Comparison of ENCODE assay signal across 28 cellular contexts in the genomic region with DNA sequence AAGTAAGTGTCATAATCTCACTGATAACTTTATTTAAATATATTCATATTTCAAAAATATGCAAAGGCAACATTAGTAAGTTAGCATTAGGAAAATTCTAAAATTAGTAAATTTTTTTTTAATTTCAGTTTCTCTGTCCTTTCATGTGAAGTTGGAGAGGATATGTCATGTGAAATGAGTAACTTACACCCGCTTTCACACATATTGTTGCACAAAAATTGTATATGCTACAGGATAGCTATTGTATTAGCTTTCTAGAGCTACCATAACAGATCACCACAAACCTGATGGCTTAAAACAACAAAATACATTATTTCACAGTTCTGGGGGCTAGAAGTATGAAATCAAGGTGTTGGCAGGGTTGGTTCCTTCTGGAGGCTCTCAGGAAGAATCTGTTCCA. TPM values are rescaled to one million over a fixed set of nuclear protein-coding genes. Genes with fewer than 3 reads are reported as not detected.
DNase-seq lines count a peak whose midpoint lies in the region; ATAC-seq lines count a peak whose summit lies in the region.
"Had no signal": no experiment of that assay in that cellular context is flagged by ENCODE, and none has a peak within 500 bp of the region (broad histone marks: within the 10 kb centered on the region; RNA-seq: fewer than 3 reads in every experiment).

No MANE protein-coding gene starts in this region.

- POLR2A ChIA-PET in activated CD4-positive, alpha-beta memory T cell treated with anti-CD3 and anti-CD28 coated beads for 36 hours (lab: Charles Lee): interaction anchor here (0.6 to 2.1 kb wide), 2 partner anchors 25 to 74 kb away, joined by 3 to 8 read pairs; a partner anchor contains a TSS
- POLR2A ChIA-PET in activated CD4-positive, alpha-beta memory T cell treated with anti-CD3 and anti-CD28 coated beads, Interleukin-2, amount 10 ng/mL, durations not matched to agents 7 days and 5 days (lab: Charles Lee): interaction anchor here (1.5 to 4.7 kb wide), 2 partner anchors 24 to 95 kb away, joined by 3 to 23 read pairs; a partner anchor contains a TSS
- POLR2A ChIA-PET in activated CD8-positive, alpha-beta T cell treated with anti-CD3 and anti-CD28 coated beads, Interleukin-2, amount 10 ng/mL, durations not matched to agents 7 days and 5 days (lab: Charles Lee): interaction anchor here (1.2 to 1.5 kb wide), 2 partner anchors 23 to 60 kb away, joined by 3 to 8 read pairs; no protein-coding TSS in a partner anchor
- POLR2A ChIA-PET in naive thymus-derived CD4-positive, alpha-beta T cell (lab: Charles Lee): interaction anchor here (0.7 to 7.1 kb wide), 3 partner anchors 24 to 105 kb away, joined by 3 to 46 read pairs (median 4); a partner anchor contains a TSS

- H3K9me3 Mint-ChIP-seq in activated CD4-positive, alpha-beta memory T cell treated with anti-CD3 and anti-CD28 coated beads for 36 hours: no peaks in the 10 kb centered on the region
- no peaks in the 10 kb centered on the region for H3K9me3 Mint-ChIP-seq in activated CD4-positive, alpha-beta memory T cell treated with anti-CD3 and anti-CD28 coated beads, Interleukin-2, amount 10 ng/mL, durations not matched to agents 7 days and 5 days
- no peaks in the 10 kb centered on the region for H3K9me3 Mint-ChIP-seq in CD4-positive, CD25-positive, alpha-beta regulatory T cell
- H3K9me3 Mint-ChIP-seq in activated CD8-positive, alpha-beta T cell treated with anti-CD3 and anti-CD28 coated beads, Interleukin-2, amount 10 ng/mL, durations not matched to agents 7 days and 5 days (ENCODE audit: insufficient read depth): no peaks in the 10 kb centered on the region
- H3K9me3 Mint-ChIP-seq in naive thymus-derived CD4-positive, alpha-beta T cell: no peaks in the 10 kb centered on the region
- H3K9me3 Mint-ChIP-seq: endodermal cell, neural progenitor cell had no signal

- no peak overlapping the region for H3K4me3 Mint-ChIP-seq in activated CD4-positive, alpha-beta memory T cell treated with anti-CD3 and anti-CD28 coated beads for 36 hours
- no peak overlapping the region for H3K4me3 Mint-ChIP-seq in activated CD4-positive, alpha-beta memory T cell treated with anti-CD3 and anti-CD28 coated beads, Interleukin-2, amount 10 ng/mL, durations not matched to agents 7 days and 5 days
- peak overlapping the region in 1 of 4 donors; percentile 5 for H3K4me3 Mint-ChIP-seq in CD4-positive, CD25-positive, alpha-beta regulatory T cell
- no peak overlapping the region for H3K4me3 Mint-ChIP-seq in activated CD8-positive, alpha-beta T cell treated with anti-CD3 and anti-CD28 coated beads, Interleukin-2, amount 10 ng/mL, durations not matched to agents 7 days and 5 days
- peak overlapping the region in 3 of 10 donors; percentile 4 to 79 (median 29) for H3K4me3 Mint-ChIP-seq in naive thymus-derived CD4-positive, alpha-beta T cell
- H3K4me3 Mint-ChIP-seq: endodermal cell, neural progenitor cell had no signal

- no peak overlapping the region for H3K4me3 ChIP-seq in CD4-positive, CD25-positive, alpha-beta regulatory T cell (ENCODE audit: low read depth, low read length)
- no peak overlapping the region for H3K4me3 ChIP-seq in naive thymus-derived CD4-positive, alpha-beta T cell (ENCODE audit: low read length)
- H3K4me3 ChIP-seq: A549, neural progenitor cell, skin epidermis, thoracic aorta had no signal

- no peak for ATAC-seq in CD4-positive, CD25-positive, alpha-beta regulatory T cell (ENCODE audit: low read depth in 2 of 2)
- ATAC-seq in activated CD8-positive, alpha-beta T cell treated with anti-CD3 and anti-CD28 coated beads, Interleukin-2, amount 10 ng/mL, durations not matched to agents 7 days and 5 days: no peak
- no peak for ATAC-seq in naive thymus-derived CD4-positive, alpha-beta T cell
- ATAC-seq in GM21390 (IDR thresholded peaks at IDR 0.05; ENCODE audit: unreplicated experiment): no peak
- ATAC-seq: A549, left colon had no signal

- H3K27me3 Mint-ChIP-seq in activated CD4-positive, alpha-beta memory T cell treated with anti-CD3 and anti-CD28 coated beads for 36 hours: no peaks in the 10 kb centered on the region
- no peaks in the 10 kb centered on the region for H3K27me3 Mint-ChIP-seq in activated CD4-positive, alpha-beta memory T cell treated with anti-CD3 and anti-CD28 coated beads, Interleukin-2, amount 10 ng/mL, durations not matched to agents 7 days and 5 days
- no peaks in the 10 kb centered on the region for H3K27me3 Mint-ChIP-seq in CD4-positive, CD25-positive, alpha-beta regulatory T cell
- no peaks in the 10 kb centered on the region for H3K27me3 Mint-ChIP-seq in activated CD8-positive, alpha-beta T cell treated with anti-CD3 and anti-CD28 coated beads, Interleukin-2, amount 10 ng/mL, durations not matched to agents 7 days and 5 days (ENCODE audit: low read depth)
- no peaks in the 10 kb centered on the region for H3K27me3 Mint-ChIP-seq in naive thymus-derived CD4-positive, alpha-beta T cell

- H3K27me3 ChIP-seq in CD4-positive, CD25-positive, alpha-beta regulatory T cell (ENCODE audit: control insufficient read depth, insufficient read depth, low read length): no peaks in the 10 kb centered on the region
- H3K27me3 ChIP-seq in naive thymus-derived CD4-positive, alpha-beta T cell (ENCODE audit: control insufficient read depth in 2 of 2, insufficient read depth in 2 of 2, low read length in 2 of 2): no peaks in the 10 kb centered on the region
- H3K27me3 ChIP-seq: neural progenitor cell had no signal

- H3K4me1 Mint-ChIP-seq in activated CD4-positive, alpha-beta memory T cell treated with anti-CD3 and anti-CD28 coated beads for 36 hours (ENCODE audit: low read depth): peaks cover 88% of the 10 kb centered on the region
- H3K4me1 Mint-ChIP-seq in activated CD4-positive, alpha-beta memory T cell treated with anti-CD3 and anti-CD28 coated beads, Interleukin-2, amount 10 ng/mL, durations not matched to agents 7 days and 5 days: peaks cover 73% of the 10 kb centered on the region
- H3K4me1 Mint-ChIP-seq in CD4-positive, CD25-positive, alpha-beta regulatory T cell: peaks cover 57 to 87% (median 65%) of the 10 kb centered on the region in 4 donors
- peaks cover 92% of the 10 kb centered on the region for H3K4me1 Mint-ChIP-seq in activated CD8-positive, alpha-beta T cell treated with anti-CD3 and anti-CD28 coated beads, Interleukin-2, amount 10 ng/mL, durations not matched to agents 7 days and 5 days (ENCODE audit: low read depth)
- peaks cover 53 to 100% (median 90%) of the 10 kb centered on the region in 7 donors for H3K4me1 Mint-ChIP-seq in naive thymus-derived CD4-positive, alpha-beta T cell

- no peaks in the 10 kb centered on the region for H3K9me3 ChIP-seq in CD4-positive, CD25-positive, alpha-beta regulatory T cell (ENCODE audit: control insufficient read depth in 2 of 2, low read length in 2 of 2)
- H3K9me3 ChIP-seq in naive thymus-derived CD4-positive, alpha-beta T cell (ENCODE audit: control insufficient read depth in 2 of 3, low read length in 3 of 3): no peaks in the 10 kb centered on the region
- H3K9me3 ChIP-seq: A549, thoracic aorta had no signal

- CTCF ChIA-PET in activated CD4-positive, alpha-beta memory T cell treated with anti-CD3 and anti-CD28 coated beads for 36 hours (lab: Charles Lee): no interaction called here
- CTCF ChIA-PET in activated CD4-positive, alpha-beta memory T cell treated with anti-CD3 and anti-CD28 coated beads, Interleukin-2, amount 10 ng/mL, durations not matched to agents 7 days and 5 days (lab: Charles Lee): interaction anchor here (1.1 kb wide), 1 partner anchor 484 kb away, joined by 3 read pairs; no protein-coding TSS in a partner anchor
- CTCF ChIA-PET in activated CD8-positive, alpha-beta T cell treated with anti-CD3 and anti-CD28 coated beads, Interleukin-2, amount 10 ng/mL, durations not matched to agents 7 days and 5 days (lab: Charles Lee): interaction anchor here (0.8 to 3.2 kb wide), 5 partner anchors 9 to 180 kb away, joined by 3 to 11 read pairs (median 5); a partner anchor contains a TSS
- CTCF ChIA-PET in naive thymus-derived CD4-positive, alpha-beta T cell (lab: Charles Lee): interaction anchor here (1.0 kb wide), 1 partner anchor 51 kb away, joined by 3 read pairs; no protein-coding TSS in a partner anchor

- H3K27ac ChIP-seq in CD4-positive, CD25-positive, alpha-beta regulatory T cell (ENCODE audit: insufficient read depth, low read length, poor library complexity, severe bottlenecking): peak overlapping the region; percentile 39
- H3K27ac ChIP-seq in naive thymus-derived CD4-positive, alpha-beta T cell (ENCODE audit: low read depth, low read length): peak overlapping the region; percentile 10
- H3K27ac ChIP-seq: A549, neural progenitor cell, parathyroid adenoma, skin epidermis, thoracic aorta, VCaP had no signal

- peak overlapping the region; percentile 73 for H3K27ac Mint-ChIP-seq in activated CD4-positive, alpha-beta memory T cell treated with anti-CD3 and anti-CD28 coated beads for 36 hours
- H3K27ac Mint-ChIP-seq in activated CD4-positive, alpha-beta memory T cell treated with anti-CD3 and anti-CD28 coated beads, Interleukin-2, amount 10 ng/mL, durations not matched to agents 7 days and 5 days: no peak overlapping the region
- peak overlapping the region in 1 of 3 donors; percentile 28 for H3K27ac Mint-ChIP-seq in CD4-positive, CD25-positive, alpha-beta regulatory T cell
- peak overlapping the region; percentile 67 for H3K27ac Mint-ChIP-seq in activated CD8-positive, alpha-beta T cell treated with anti-CD3 and anti-CD28 coated beads, Interleukin-2, amount 10 ng/mL, durations not matched to agents 7 days and 5 days
- peak overlapping the region in 8 of 9 donors; percentile 32 to 95 (median 81) for H3K27ac Mint-ChIP-seq in naive thymus-derived CD4-positive, alpha-beta T cell
- H3K27ac Mint-ChIP-seq: endodermal cell, neural progenitor cell had no signal

- no peak for DNase-seq in activated CD4-positive, alpha-beta memory T cell treated with anti-CD3 and anti-CD28 coated beads for 36 hours
- no peak for DNase-seq in activated CD4-positive, alpha-beta memory T cell treated with anti-CD3 and anti-CD28 coated beads, Interleukin-2, amount 10 ng/mL, durations not matched to agents 7 days and 5 days
- DNase-seq in CD4-positive, CD25-positive, alpha-beta regulatory T cell: peak in 1 of 3 donors; percentile 27
- DNase-seq in activated CD8-positive, alpha-beta T cell treated with anti-CD3 and anti-CD28 coated beads, Interleukin-2, amount 10 ng/mL, durations not matched to agents 7 days and 5 days: no peak
- DNase-seq in naive thymus-derived CD4-positive, alpha-beta T cell: no peak
- no peak for DNase-seq in NCI-H748 treated with DMSO at 0.1 percent for 48 hours (lab: John Stamatoyannopoulos, UW)
- DNase-seq in stimulated activated CD4-positive, alpha-beta T cell treated with anti-CD3 and anti-CD28 coated beads, Interleukin-4, amount 100 ng/mL, for 4 hours: no peak
- DNase-seq: caudate nucleus; COR-L47; cortex of kidney; DMS53; endodermal cell; glutamatergic neuron; left colon; NCI-H1092; NCI-H1694 treated with DMSO at 0.1 percent for 48 hours; NCI-H446; NCI-H774; SIG-M5; stimulated activated naive CD4-positive, alpha-beta T cell treated with Interleukin-2 at 50 U/mL for 16 hours; T-helper 9 cell had no signal

- peaks cover 18% of the 10 kb centered on the region for H3K36me3 ChIP-seq in CD4-positive, CD25-positive, alpha-beta regulatory T cell (ENCODE audit: control insufficient read depth, insufficient read depth, low read length)
- peaks cover 0 to 8% (median 0%) of the 10 kb centered on the region in 3 experiments for H3K36me3 ChIP-seq in naive thymus-derived CD4-positive, alpha-beta T cell (ENCODE audit: control insufficient read depth in 2 of 3, insufficient read depth in 3 of 3, low read length in 3 of 3)
- H3K36me3 ChIP-seq: neural progenitor cell had no signal

- H3K36me3 Mint-ChIP-seq in activated CD4-positive, alpha-beta memory T cell treated with anti-CD3 and anti-CD28 coated beads for 36 hours: peaks cover 25% of the 10 kb centered on the region
- H3K36me3 Mint-ChIP-seq in activated CD4-positive, alpha-beta memory T cell treated with anti-CD3 and anti-CD28 coated beads, Interleukin-2, amount 10 ng/mL, durations not matched to agents 7 days and 5 days (ENCODE audit: low read depth): peaks cover 38% of the 10 kb centered on the region
- peaks cover 15% of the 10 kb centered on the region for H3K36me3 Mint-ChIP-seq in CD4-positive, CD25-positive, alpha-beta regulatory T cell
- H3K36me3 Mint-ChIP-seq in activated CD8-positive, alpha-beta T cell treated with anti-CD3 and anti-CD28 coated beads, Interleukin-2, amount 10 ng/mL, durations not matched to agents 7 days and 5 days (ENCODE audit: low read depth): peaks cover 53% of the 10 kb centered on the region
- peaks cover 8 to 28% (median 13%) of the 10 kb centered on the region in 5 donors for H3K36me3 Mint-ChIP-seq in naive thymus-derived CD4-positive, alpha-beta T cell
- H3K36me3 Mint-ChIP-seq: neural progenitor cell had no signal

- intact Hi-C loops in activated CD4-positive, alpha-beta memory T cell treated with anti-CD3 and anti-CD28 coated beads for 36 hours (cut with micrococcal nuclease): loop anchor here (10.0 kb wide), 1 partner anchor 1181 kb away; a partner anchor contains a TSS
- intact Hi-C loops in naive thymus-derived CD4-positive, alpha-beta T cell (cut with micrococcal nuclease): loop anchor here (2.0 to 5.0 kb wide), 3 partner anchors 15 to 482 kb away; no protein-coding TSS in a partner anchor

- H3K4me1 ChIP-seq in CD4-positive, CD25-positive, alpha-beta regulatory T cell (ENCODE audit: control insufficient read depth, insufficient read depth, low read length, poor library complexity, severe bottlenecking): peaks cover 44% of the 10 kb centered on the region
- H3K4me1 ChIP-seq in naive thymus-derived CD4-positive, alpha-beta T cell (ENCODE audit: control insufficient read depth in 2 of 2, insufficient read depth in 2 of 2, low read length in 2 of 2): peaks cover 11 to 59% of the 10 kb centered on the region in 2 donors
- H3K4me1 ChIP-seq: A549, parathyroid adenoma had no signal

RNA-seq across cellular contexts. Expression of a gene that starts 24.4 kb away (rescaled TPM):
- 100 to 1,000 TPM; 122 to 133 TPM for total RNA-seq in activated CD4-positive, alpha-beta memory T cell treated with anti-CD3 and anti-CD28 coated beads for 36 hours
- total RNA-seq in activated CD4-positive, alpha-beta memory T cell treated with anti-CD3 and anti-CD28 coated beads, Interleukin-2, amount 10 ng/mL, durations not matched to agents 7 days and 5 days: 10 to 100 TPM; 84.7 to 88.1 TPM
- 152 TPM for total RNA-seq in CD4-positive, CD25-positive, alpha-beta regulatory T cell
- polyA plus RNA-seq in CD4-positive, CD25-positive, alpha-beta regulatory T cell: 10 to 100 TPM in 3 of 4 donors, 1 to 10 TPM in 1; 9.2 to 21.8 (median 13.6) TPM
- 100 to 1,000 TPM; 150 to 162 TPM for total RNA-seq in activated CD8-positive, alpha-beta T cell treated with anti-CD3 and anti-CD28 coated beads, Interleukin-2, amount 10 ng/mL, durations not matched to agents 7 days and 5 days
- 100 to 1,000 TPM in 3 of 5 experiments, 10 to 100 TPM in 2; 80.9 to 167 (median 136) TPM for total RNA-seq in naive thymus-derived CD4-positive, alpha-beta T cell
- polyA plus RNA-seq in naive thymus-derived CD4-positive, alpha-beta T cell: 10 to 100 TPM; 18.2 to 33.2 TPM
